ENCODE assay signal across 8 cellular contexts in genomic region chr16:74448990-74449389, GRCh38. TPM values are rescaled to one million over a fixed set of nuclear protein-coding genes. Genes with fewer than 3 reads are reported as not detected.
DNase-seq lines count a peak whose midpoint lies in the region; ATAC-seq and TF ChIP-seq lines count a peak whose summit lies in the region.

No MANE protein-coding gene starts in this region.

- in situ Hi-C loops in astrocyte of the spinal cord (cut with HindIII; ENCODE audit: low sequenced_read_pairs), result no loop called here

- TF ChIP-seq CTCF in astrocyte of the spinal cord (IDR thresholded peaks at IDR 0.05; ENCODE audit: low read depth, low read length) (no peak), kidney epithelial cell (IDR thresholded peaks at IDR 0.05; ENCODE audit: insufficient read depth, low read length, poor library complexity, severe bottlenecking) (no peak)

- H3K36me3 ChIP-seq in kidney epithelial cell (ENCODE audit: control insufficient read depth, insufficient read depth, low read length), result no peaks in the 10 kb centered on the region
- peaks cover 18 to 33% of the 10 kb centered on the region in 2 donors for H3K36me3 ChIP-seq in stomach smooth muscle (ENCODE audit: control insufficient read depth in 2 of 2, insufficient read depth in 2 of 2, low read length in 2 of 2)

- no peak for ATAC-seq in GM19324 (IDR thresholded peaks at IDR 0.05; ENCODE audit: low FRiP score, unreplicated experiment)
- ATAC-seq in HG03457 (IDR thresholded peaks at IDR 0.05; ENCODE audit: unreplicated experiment), result no peak
- ATAC-seq in HG03280 (IDR thresholded peaks at IDR 0.05; ENCODE audit: unreplicated experiment), result no peak

- peak overlapping the region; percentile 18 for H3K27ac ChIP-seq in stomach smooth muscle (ENCODE audit: low read length)

- H3K4me1 ChIP-seq in stomach smooth muscle (ENCODE audit: control insufficient read depth, insufficient read depth, low read length), result peaks cover 11% of the 10 kb centered on the region

- H3K4me3 ChIP-seq in astrocyte of the spinal cord (ENCODE audit: low read depth, low read length), result no peak overlapping the region
- no peak overlapping the region for H3K4me3 ChIP-seq in kidney epithelial cell (ENCODE audit: low read depth, low read length)
- H3K4me3 ChIP-seq in stomach smooth muscle (ENCODE audit: low read length in 2 of 2), result peak overlapping the region in 1 of 2 donors; percentile 1

- H3K27me3 ChIP-seq in kidney epithelial cell (ENCODE audit: control insufficient read depth, insufficient read depth, low read length) (no peaks in the 10 kb centered on the region), stomach smooth muscle (ENCODE audit: control insufficient read depth in 1 of 2, insufficient read depth in 2 of 2, low read length in 2 of 2) (no peaks in the 10 kb centered on the region)

- H3K9ac ChIP-seq in stomach smooth muscle (ENCODE audit: low read length in 2 of 2), result no peak overlapping the region

- no peaks in the 10 kb centered on the region for H3K9me3 ChIP-seq in stomach smooth muscle (ENCODE audit: control insufficient read depth in 2 of 2, low read length in 2 of 2)

- peak; percentile 63 for DNase-seq in HK-2 (ENCODE audit: unreplicated experiment)
- peak; percentile 90 for DNase-seq in astrocyte of the spinal cord (ENCODE audit: low read depth, low spot score)
- peak; percentile 56 for DNase-seq in kidney epithelial cell (ENCODE audit: low read depth)
- no peak for DNase-seq in NCI-H345 treated with DMSO at 0.1 percent for 48 hours (lab: John Stamatoyannopoulos, UW; ENCODE audit: unreplicated experiment)

RNA-seq across cellular contexts. Expression of gene CLEC18B, which starts 27.7 kb away (rescaled TPM):
- 122 and 140 TPM in 2 replicates for total RNA-seq in kidney epithelial cell
